9 cellular contexts compared by ENCODE assay signal in the genomic region with DNA sequence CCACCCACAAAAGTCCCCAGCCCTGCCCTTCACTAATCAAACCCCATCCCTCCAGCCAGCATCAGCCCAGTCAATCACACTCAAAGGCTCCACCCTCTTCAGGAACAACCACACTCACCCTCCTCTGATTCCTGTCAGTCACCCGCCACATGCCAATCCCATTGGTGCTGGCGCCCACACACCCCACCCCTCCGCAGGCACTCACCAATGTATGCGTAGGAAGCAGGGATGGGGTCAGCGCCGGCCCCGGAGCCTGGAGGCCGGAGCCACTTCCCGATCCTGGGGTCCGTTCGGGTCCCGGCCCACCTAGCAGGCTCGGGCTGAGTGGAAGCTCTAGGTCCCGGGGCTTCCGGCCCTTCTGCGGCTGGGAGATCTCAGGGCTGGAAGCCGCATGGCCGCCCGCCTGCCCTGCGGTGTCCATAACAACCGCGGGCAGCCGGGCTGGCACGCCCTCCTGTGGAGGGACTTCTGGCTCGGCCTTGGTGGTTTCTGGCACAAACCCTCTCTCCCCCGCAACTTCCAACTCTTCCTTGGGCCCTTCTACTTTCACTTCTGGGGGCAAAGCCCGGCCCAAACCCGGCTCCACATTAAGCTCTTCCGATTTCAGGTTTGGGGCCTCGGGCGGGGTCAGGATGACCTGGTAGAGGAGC. TPM values are rescaled to one million over a fixed set of nuclear protein-coding genes. Genes with fewer than 3 reads are reported as not detected.
DNase-seq lines count a peak whose midpoint lies in the region; ATAC-seq and TF ChIP-seq lines count a peak whose summit lies in the region.
"Had no signal": no experiment of that assay in that cellular context is flagged by ENCODE, and none has a peak within 500 bp of the region (broad histone marks: within the 10 kb centered on the region; RNA-seq: fewer than 3 reads in every experiment).

No MANE protein-coding gene starts in this region.

- H3K4me1 ChIP-seq in CD8-positive, alpha-beta T cell (ENCODE audit: insufficient read depth, low read length): peaks cover 11% of the 10 kb centered on the region
- no peaks in the 10 kb centered on the region for H3K4me1 ChIP-seq in OCI-LY7 (ENCODE audit: insufficient read depth, low read length, poor library complexity, severe bottlenecking)

- no peaks in the 10 kb centered on the region for H3K27me3 ChIP-seq in CD8-positive, alpha-beta T cell (ENCODE audit: insufficient read depth, low read length)

- H3K36me3 ChIP-seq in CD8-positive, alpha-beta T cell (ENCODE audit: insufficient read depth, low read length): peaks cover 16% of the 10 kb centered on the region
- H3K36me3 ChIP-seq in OCI-LY7 (ENCODE audit: insufficient read depth, low read length): peaks cover 72% of the 10 kb centered on the region

- no peak for TF ChIP-seq CTCF in CD8-positive, alpha-beta T cell (IDR thresholded peaks at IDR 0.05)
- no peak for TF ChIP-seq CTCF in OCI-LY7 (conservative IDR thresholded peaks at IDR 0.05; ENCODE audit: low read length)

- no peak for DNase-seq in CD8-positive, alpha-beta T cell
- peak; percentile 55 for DNase-seq in activated naive CD4-positive, alpha-beta T cell treated with anti-CD3 and anti-CD28 coated beads, Interleukin-2, amount 10 ng/mL, durations not matched to agents 7 days and 5 days
- DNase-seq in left kidney (ENCODE audit: low read depth, low spot score) (peak; percentile 56), ureter (ENCODE audit: low spot score) (peak; percentile 53), OCI-LY7 (ENCODE audit: low spot score) (no peak), OCI-M2 (lab: John Stamatoyannopoulos, UW; ENCODE audit: unreplicated experiment) (no peak), NCI-H748 treated with DMSO at 0.1 percent for 48 hours (lab: John Stamatoyannopoulos, UW) (no peak)

- no peaks in the 10 kb centered on the region for H3K9me3 Mint-ChIP-seq in CD8-positive, alpha-beta T cell
- no peaks in the 10 kb centered on the region for H3K9me3 Mint-ChIP-seq in activated naive CD4-positive, alpha-beta T cell treated with anti-CD3 and anti-CD28 coated beads, Interleukin-2, amount 10 ng/mL, durations not matched to agents 7 days and 5 days

- peak overlapping the region; percentile 58 for H3K4me3 Mint-ChIP-seq in CD8-positive, alpha-beta T cell
- H3K4me3 Mint-ChIP-seq in activated naive CD4-positive, alpha-beta T cell treated with anti-CD3 and anti-CD28 coated beads, Interleukin-2, amount 10 ng/mL, durations not matched to agents 7 days and 5 days: peak overlapping the region; percentile 63

- POLR2A ChIA-PET in CD8-positive, alpha-beta T cell (lab: Charles Lee): no interaction called here
- POLR2A ChIA-PET in OCI-LY7 (lab: Charles Lee): interaction anchor here (0.6 kb wide), 1 partner anchor 82 kb away, joined by 3 read pairs; no protein-coding TSS in a partner anchor

- H3K9me3 ChIP-seq in CD8-positive, alpha-beta T cell (ENCODE audit: low read length): no peaks in the 10 kb centered on the region
- no peaks in the 10 kb centered on the region for H3K9me3 ChIP-seq in OCI-LY7 (ENCODE audit: low read length)

- intact Hi-C loops in CD8-positive, alpha-beta T cell (cut with DNase I, micrococcal nuclease): no loop called here
- intact Hi-C loops in OCI-LY7 (cut with micrococcal nuclease; ENCODE audit: unreplicated experiment): no loop called here

- H4K20me1 ChIP-seq in OCI-LY7 (ENCODE audit: insufficient read depth, low read length): no peaks in the 10 kb centered on the region

- H3K4me1 Mint-ChIP-seq in CD8-positive, alpha-beta T cell (ENCODE audit: low read depth): peaks cover 12% of the 10 kb centered on the region
- peaks cover 30% of the 10 kb centered on the region for H3K4me1 Mint-ChIP-seq in activated naive CD4-positive, alpha-beta T cell treated with anti-CD3 and anti-CD28 coated beads, Interleukin-2, amount 10 ng/mL, durations not matched to agents 7 days and 5 days

- H2AFZ ChIP-seq in OCI-LY7 (ENCODE audit: low read length): no peak overlapping the region

- H3K4me2 ChIP-seq in OCI-LY7 (ENCODE audit: low read length): no peak overlapping the region

- peak; percentile 56 for ATAC-seq in CD8-positive, alpha-beta T cell
- ATAC-seq in HG02981 (IDR thresholded peaks at IDR 0.05; ENCODE audit: unreplicated experiment): peak; percentile 62

- H3K27me3 Mint-ChIP-seq in CD8-positive, alpha-beta T cell (ENCODE audit: low read depth): no peaks in the 10 kb centered on the region
- H3K27me3 Mint-ChIP-seq in activated naive CD4-positive, alpha-beta T cell treated with anti-CD3 and anti-CD28 coated beads, Interleukin-2, amount 10 ng/mL, durations not matched to agents 7 days and 5 days: no peaks in the 10 kb centered on the region

- peaks cover 52% of the 10 kb centered on the region for H3K36me3 Mint-ChIP-seq in CD8-positive, alpha-beta T cell
- peaks cover 50% of the 10 kb centered on the region for H3K36me3 Mint-ChIP-seq in activated naive CD4-positive, alpha-beta T cell treated with anti-CD3 and anti-CD28 coated beads, Interleukin-2, amount 10 ng/mL, durations not matched to agents 7 days and 5 days

- H3K4me3 ChIP-seq in CD8-positive, alpha-beta T cell (ENCODE audit: low read depth, low read length): no peak overlapping the region
- no peak overlapping the region for H3K4me3 ChIP-seq in OCI-LY7 (ENCODE audit: low read depth, low read length, poor library complexity, severe bottlenecking)

- no TSS peak for BruUV-seq in OCI-LY7 (replicated peaks; lab: Mats Ljungman, UMichigan)

- H3K27ac ChIP-seq in CD8-positive, alpha-beta T cell (ENCODE audit: low read depth, low read length): no peak overlapping the region
- no peak overlapping the region for H3K27ac ChIP-seq in OCI-LY7 (ENCODE audit: low read depth, low read length, poor library complexity, severe bottlenecking)

- peak overlapping the region; percentile 66 for H3K27ac Mint-ChIP-seq in CD8-positive, alpha-beta T cell
- peak overlapping the region; percentile 78 for H3K27ac Mint-ChIP-seq in activated naive CD4-positive, alpha-beta T cell treated with anti-CD3 and anti-CD28 coated beads, Interleukin-2, amount 10 ng/mL, durations not matched to agents 7 days and 5 days

- no peaks in the 10 kb centered on the region for H3K9me2 ChIP-seq in OCI-LY7 (ENCODE audit: insufficient read depth, low read length)

- CTCF ChIA-PET in CD8-positive, alpha-beta T cell (lab: Charles Lee): interaction anchor here (0.7 kb wide), 1 partner anchor 101 kb away, joined by 3 read pairs; no protein-coding TSS in a partner anchor
- CTCF ChIA-PET in activated naive CD4-positive, alpha-beta T cell treated with anti-CD3 and anti-CD28 coated beads, Interleukin-2, amount 10 ng/mL, durations not matched to agents 7 days and 5 days (lab: Charles Lee): no interaction called here
- CTCF ChIA-PET in OCI-LY7 (lab: Charles Lee; ENCODE audit: unreplicated experiment): no interaction called here

- H3K79me2 ChIP-seq in OCI-LY7 (ENCODE audit: insufficient read depth, low read depth, low read length): no peaks in the 10 kb centered on the region

RNA-seq across cellular contexts. Expression of a gene that starts 7.9 kb away (rescaled TPM):
- 1 to 10 TPM; 4.8 to 6.2 TPM for total RNA-seq in CD8-positive, alpha-beta T cell
- 4.3 TPM for total RNA-seq in ureter
- total RNA-seq in OCI-LY7 (2014; rRNA removed; shearing (Covaris generic)): 2.0 and 4.7 TPM in 2 replicates
- total RNA-seq in OCI-LY7 (2022): 4.1 and 4.2 TPM in 2 replicates

RNA-seq across cellular contexts. Expression of a gene that starts 12.7 kb away (rescaled TPM):
- total RNA-seq in CD8-positive, alpha-beta T cell: 10 to 100 TPM; 33.6 to 41.2 TPM
- 33.0 TPM for total RNA-seq in ureter
- 23.0 and 23.3 TPM in 2 replicates for total RNA-seq in OCI-LY7 (2014; rRNA removed; shearing (Covaris generic))
- total RNA-seq in OCI-LY7 (2022): 49.7 and 51.0 TPM in 2 replicates

RNA-seq across cellular contexts. Expression of a gene that starts 18.0 kb away (rescaled TPM):
- total RNA-seq in CD8-positive, alpha-beta T cell: under 1 TPM in 1 of 2 experiments, not detected in 1; 0.17 TPM
- total RNA-seq in ureter: 1.4 TPM
- not detected in 2 replicates for total RNA-seq in OCI-LY7 (2014; rRNA removed; shearing (Covaris generic))
- total RNA-seq in OCI-LY7 (2022): not detected in 2 replicates
- total RNA-seq: Daoy had no signal

RNA-seq across cellular contexts. Expression of a gene that starts 21.3 kb away (rescaled TPM):
- 100 to 1,000 TPM; 202 TPM for total RNA-seq in CD8-positive, alpha-beta T cell
- 95.1 TPM for total RNA-seq in ureter
- total RNA-seq in OCI-LY7 (2014; rRNA removed; shearing (Covaris generic)): 250 and 284 TPM in 2 replicates
- 171 and 201 TPM in 2 replicates for total RNA-seq in OCI-LY7 (2022)

RNA-seq across cellular contexts. Expression of a gene that starts 55.4 kb away (rescaled TPM):
- 10 to 100 TPM; 16.1 to 17.4 TPM for total RNA-seq in CD8-positive, alpha-beta T cell
- total RNA-seq in ureter (279 TPM), OCI-LY7 (2022) (0.83 TPM in 1 of 2 replicates, not detected in the other)
- total RNA-seq in OCI-LY7 (2014; rRNA removed; shearing (Covaris generic)): not detected in 2 replicates

Comparison
In these comparisons a context has a peak if more than half of its experiments do, and no peak if none do; other contexts are left out.
1. DNase-seq: peak in activated naive CD4-positive, alpha-beta T cell treated with anti-CD3 and anti-CD28 coated beads, Interleukin-2, amount 10 ng/mL, durations not matched to agents 7 days and 5 days (single experiment), left kidney (single experiment) and ureter (single experiment); none in CD8-positive, alpha-beta T cell (0 of 7), OCI-LY7 (single experiment), OCI-M2 (single experiment) and NCI-H748 treated with DMSO at 0.1 percent for 48 hours (single experiment).